Comparison of ENCODE assay signal across 8 cellular contexts in the genomic region with DNA sequence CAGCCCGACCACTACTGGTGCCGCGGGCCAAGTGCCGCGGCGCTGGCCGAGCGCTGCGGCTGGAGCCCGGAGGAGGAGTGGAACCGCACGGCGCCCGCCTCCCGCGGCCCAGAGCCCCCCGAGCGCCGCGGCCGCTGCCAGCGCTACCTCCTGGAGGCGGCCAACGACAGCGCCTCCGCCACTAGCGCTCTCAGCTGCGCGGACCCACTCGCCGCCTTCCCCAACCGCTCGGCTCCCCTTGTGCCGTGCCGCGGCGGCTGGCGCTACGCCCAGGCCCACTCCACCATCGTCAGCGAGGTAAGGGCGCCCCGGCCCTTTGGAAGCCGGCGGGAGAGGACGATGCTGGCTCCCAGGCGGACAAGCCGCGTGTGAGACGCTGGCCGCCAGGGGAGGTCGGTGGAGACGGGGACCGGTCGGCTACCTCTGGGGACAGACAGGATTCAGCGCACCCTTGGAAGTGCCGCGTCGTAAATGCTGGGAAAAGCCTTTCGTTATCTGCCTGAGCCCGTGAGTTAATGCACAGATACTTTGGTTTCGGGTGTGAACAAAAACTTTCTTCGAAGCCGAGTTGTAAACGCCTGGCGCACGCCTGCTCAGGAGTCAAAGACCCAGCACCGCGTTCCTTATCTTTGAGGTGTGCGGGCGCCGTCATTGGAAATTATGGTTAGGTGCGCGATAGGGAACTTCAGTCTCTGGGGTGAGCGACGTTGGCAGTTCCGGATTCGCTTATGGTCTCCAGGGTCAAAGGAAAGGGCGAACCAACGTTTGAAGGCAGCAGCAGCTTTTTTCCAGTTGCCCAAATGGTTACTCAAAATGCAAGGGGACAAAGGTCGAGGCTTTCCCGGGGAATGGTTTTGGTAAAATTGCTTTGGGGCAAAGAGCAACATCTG. TPM values are rescaled to one million over a fixed set of nuclear protein-coding genes. Genes with fewer than 3 reads are reported as not detected.
DNase-seq lines count a peak whose midpoint lies in the region; ATAC-seq, FAIRE-seq and TF ChIP-seq lines count a peak whose summit lies in the region.

No MANE protein-coding gene starts in this region.

- H3K27me3 ChIP-seq in RWPE2 (ENCODE audit: insufficient read depth, poor library complexity, severe bottlenecking) (no peaks in the 10 kb centered on the region), pancreas (peaks cover 0 to 12% (median 0%) of the 10 kb centered on the region in 4 donors)

- POLR2A ChIA-PET in naive thymus-derived CD8-positive, alpha-beta T cell (lab: Charles Lee) = no interaction called here

- peaks cover 13% of the 10 kb centered on the region for H3K27me3 Mint-ChIP-seq in glutamatergic neuron (ENCODE audit: unreplicated experiment)
- H3K27me3 Mint-ChIP-seq in naive thymus-derived CD8-positive, alpha-beta T cell = peaks cover 37 to 77% (median 52%) of the 10 kb centered on the region in 5 donors

- H3K9me3 Mint-ChIP-seq in glutamatergic neuron (ENCODE audit: unreplicated experiment) = peaks cover 10% of the 10 kb centered on the region
- H3K9me3 Mint-ChIP-seq in naive thymus-derived CD8-positive, alpha-beta T cell = peaks cover 0 to 3% (median 0%) of the 10 kb centered on the region in 9 donors

- FAIRE-seq in pancreas (lab: Jason Lieb, UNC) = no peak

- intact Hi-C loops in pancreas (cut with DNase I) = no loop called here

- 1% methylated on average over 81 to 82 of the region's 82 CpGs for WGBS in pancreas, 2 donors

- TF ChIP-seq CTCF in RWPE2 (IDR thresholded peaks at IDR 0.05; ENCODE audit: poor library complexity, severe bottlenecking) (peak; percentile 35), glutamatergic neuron (IDR thresholded peaks at IDR 0.05; ENCODE audit: partially characterized antibody, unreplicated experiment) (peak; percentile 18), pancreas (IDR thresholded peaks at IDR 0.05) (no peak)

- H3K36me3 Mint-ChIP-seq in glutamatergic neuron (ENCODE audit: unreplicated experiment) = no peaks in the 10 kb centered on the region
- H3K36me3 Mint-ChIP-seq in naive thymus-derived CD8-positive, alpha-beta T cell = no peaks in the 10 kb centered on the region

- no peak overlapping the region for H3K27ac ChIP-seq in RWPE2 (ENCODE audit: poor library complexity, severe bottlenecking)
- no peak overlapping the region for H3K27ac ChIP-seq in pancreas

- H3K27ac Mint-ChIP-seq in glutamatergic neuron (ENCODE audit: unreplicated experiment) = no peak overlapping the region
- peak overlapping the region in 1 of 10 donors; percentile 35 for H3K27ac Mint-ChIP-seq in naive thymus-derived CD8-positive, alpha-beta T cell

- in situ Hi-C loops in Caki2 (cut with HindIII; ENCODE audit: low pct_unique_long_range_greater_than_20kb, low sequenced_read_pairs) = no loop called here

- H3K4me3 ChIP-seq in RWPE2 (ENCODE audit: severe bottlenecking) (peak overlapping the region; percentile 53), pancreas (peak overlapping the region; percentile 13 to 63 (median 38))

- peak; percentile 26 for DNase-seq in Caki2 (ENCODE audit: low read depth)
- no peak for DNase-seq in RWPE2 (ENCODE audit: low spot score)
- peak; percentile 56 for DNase-seq in glutamatergic neuron
- peak in 5 of 6 donors; percentile 20 to 71 (median 53) for DNase-seq in pancreas
- DNase-seq in SIG-M5 (lab: John Stamatoyannopoulos, UW) = no peak
- no peak for DNase-seq in DMS114 treated with DMSO at 0.1 percent for 48 hours (lab: John Stamatoyannopoulos, UW; ENCODE audit: unreplicated experiment)
- no peak for DNase-seq in NCI-H1436 (lab: John Stamatoyannopoulos, UW)
- DNase-seq in naive thymus-derived CD8-positive, alpha-beta T cell = no peak

- peak overlapping the region; percentile 81 for H3K4me3 Mint-ChIP-seq in glutamatergic neuron (ENCODE audit: unreplicated experiment)
- H3K4me3 Mint-ChIP-seq in naive thymus-derived CD8-positive, alpha-beta T cell = peak overlapping the region in 5 of 10 donors; percentile 11 to 40 (median 16)

- no peaks in the 10 kb centered on the region for H3K9me3 ChIP-seq in RWPE2 (ENCODE audit: severe bottlenecking)
- no peaks in the 10 kb centered on the region for H3K9me3 ChIP-seq in pancreas

- H3K4me1 Mint-ChIP-seq in glutamatergic neuron (ENCODE audit: low read depth, unreplicated experiment) = peaks cover 3% of the 10 kb centered on the region
- H3K4me1 Mint-ChIP-seq in naive thymus-derived CD8-positive, alpha-beta T cell = peaks cover 0 to 12% (median 8%) of the 10 kb centered on the region in 4 donors

- ATAC-seq in RWPE2 (ENCODE audit: low read depth) = peak; percentile 76
- peak; percentile 69 to 79 (median 78) for ATAC-seq in pancreas
- ATAC-seq in naive thymus-derived CD8-positive, alpha-beta T cell = no peak

- H3K36me3 ChIP-seq in RWPE2 (ENCODE audit: low read depth) (no peaks in the 10 kb centered on the region), pancreas (no peaks in the 10 kb centered on the region)

- H3K4me1 ChIP-seq in RWPE2 (ENCODE audit: insufficient read depth, poor library complexity, severe bottlenecking) (peaks cover 6% of the 10 kb centered on the region), pancreas (no peaks in the 10 kb centered on the region)

RNA-seq across cellular contexts. Expression of gene SLC22A3, which starts 0.6 kb away (rescaled TPM):
- 2.4 and 2.5 TPM in 2 replicates for total RNA-seq in Caki2 (2014; rRNA removed; shearing (Covaris generic); ENCODE audit: low replicate concordance)
- total RNA-seq in glutamatergic neuron (ENCODE audit: unreplicated experiment) (not detected), pancreas (1 to 10 TPM in 1 of 6 donors, under 1 TPM in 5; 0.04 to 5.3 (median 0.39) TPM)
- under 1 TPM; 0.42 to 0.66 TPM for polyA plus RNA-seq in pancreas
- not detected for total RNA-seq in naive thymus-derived CD8-positive, alpha-beta T cell
- polyA plus RNA-seq in naive thymus-derived CD8-positive, alpha-beta T cell = not detected

Comparison
In these comparisons a context has a peak if more than half of its experiments do, and no peak if none do; other contexts are left out.
1. DNase-seq: peak in Caki2 (single experiment), glutamatergic neuron (single experiment) and pancreas (5 of 6); none in RWPE2 (single experiment), SIG-M5 (single experiment), DMS114 treated with DMSO at 0.1 percent for 48 hours (single experiment), NCI-H1436 (single experiment) and naive thymus-derived CD8-positive, alpha-beta T cell (0 of 10).
2. ATAC-seq: peak in RWPE2 (single experiment) and pancreas (4 of 4); none in naive thymus-derived CD8-positive, alpha-beta T cell (0 of 2).
3. CTCF ChIP-seq: peak in RWPE2 (single experiment) and glutamatergic neuron (single experiment); none in pancreas (0 of 4).